8 cellular contexts compared by ENCODE assay signal in the genomic region with DNA sequence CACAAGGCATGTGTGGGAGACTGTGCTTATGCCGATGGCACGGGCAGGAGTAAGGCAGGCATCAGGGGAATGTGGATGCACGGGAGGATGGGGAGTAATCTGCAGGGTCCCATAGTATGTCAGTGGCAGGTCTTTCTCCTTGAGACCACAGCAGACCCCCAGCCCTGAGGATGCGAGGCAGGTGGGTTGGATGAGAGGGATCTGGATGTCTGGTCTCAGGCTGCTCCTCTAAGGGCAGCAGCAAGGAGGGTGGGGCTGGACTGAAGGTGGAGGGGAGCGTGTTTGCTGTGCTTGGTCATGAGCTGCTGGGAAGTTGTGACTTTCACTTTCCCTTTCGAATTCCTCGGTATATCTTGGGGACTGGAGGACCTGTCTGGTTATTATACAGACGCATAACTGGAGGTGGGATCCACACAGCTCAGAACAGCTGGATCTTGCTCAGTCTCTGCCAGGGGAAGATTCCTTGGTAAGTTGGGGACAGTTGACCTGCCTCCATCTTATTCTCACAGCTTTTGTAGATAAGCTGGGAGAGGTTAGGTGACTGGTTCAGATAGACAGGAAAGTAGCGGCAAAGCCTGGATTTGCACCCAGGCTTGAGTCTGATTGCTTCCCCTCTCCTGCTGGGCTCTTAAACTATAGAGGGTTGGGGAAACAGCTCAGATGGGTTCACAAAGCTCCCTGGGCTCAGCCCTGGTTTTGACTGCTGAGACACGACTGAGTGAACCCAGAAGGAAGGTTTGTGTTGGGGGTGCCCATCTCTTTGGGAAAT. TPM values are rescaled to one million over a fixed set of nuclear protein-coding genes. Genes with fewer than 3 reads are reported as not detected.
DNase-seq lines count a peak whose midpoint lies in the region; ATAC-seq and TF ChIP-seq lines count a peak whose summit lies in the region.

Gene APOL1 (plus strand): TSS at position 380 of the 769 bp plus-strand sequence. CDS start 1,823 bp downstream, outside the sequence.

- peak within 1 kb of the TSS; percentile 95 for H3K27ac Mint-ChIP-seq in activated naive CD8-positive, alpha-beta T cell

- peak within 1 kb of the TSS; percentile 67 for H3K4me3 ChIP-seq in left ventricle myocardium inferior
- H3K4me3 ChIP-seq in smooth muscle cell = no peak within 1 kb of the TSS

- H3K9me3 Mint-ChIP-seq in activated naive CD8-positive, alpha-beta T cell (ENCODE audit: low read depth) = peaks cover 11% of the 10 kb centered on the region

- H3K4me3 Mint-ChIP-seq in activated naive CD8-positive, alpha-beta T cell = peak within 1 kb of the TSS; percentile 92

- H3K36me3 ChIP-seq in left ventricle myocardium inferior (no peaks in the 10 kb centered on the region), smooth muscle cell (ENCODE audit: low read depth) (no peaks in the 10 kb centered on the region)

- WGBS in smooth muscle cell (ENCODE audit: low lambda C conversion rate) = 92% methylated on average over 10 of the region's 10 CpGs

- H3K27me3 ChIP-seq in left ventricle myocardium inferior (ENCODE audit: low read depth) (no peaks in the 10 kb centered on the region), smooth muscle cell (ENCODE audit: low read depth) (no peaks in the 10 kb centered on the region)

- H3K9ac ChIP-seq in smooth muscle cell (ENCODE audit: low read depth) = no peak within 1 kb of the TSS

- H3K27ac ChIP-seq in left ventricle myocardium inferior (replicated peaks) = peak within 1 kb of the TSS; percentile 96
- no peak within 1 kb of the TSS for H3K27ac ChIP-seq in smooth muscle cell (ENCODE audit: low read depth)

- H3K27me3 Mint-ChIP-seq in activated naive CD8-positive, alpha-beta T cell = no peaks in the 10 kb centered on the region

- no peaks in the 10 kb centered on the region for H3K79me2 ChIP-seq in smooth muscle cell (ENCODE audit: low read depth)

- no peak within 1 kb of the TSS for H2AFZ ChIP-seq in smooth muscle cell (ENCODE audit: low read depth)

- intact Hi-C loops in left ventricle myocardium inferior (cut with micrococcal nuclease) = no loop called here

- H3K4me1 ChIP-seq in left ventricle myocardium inferior (peaks cover 48% of the 10 kb centered on the region), smooth muscle cell (ENCODE audit: low read depth) (no peaks in the 10 kb centered on the region)

- H3K9me3 ChIP-seq in left ventricle myocardium inferior (replicated peaks) (no peaks in the 10 kb centered on the region), smooth muscle cell (replicated peaks; ENCODE audit: low read depth) (no peaks in the 10 kb centered on the region)

- H3K36me3 Mint-ChIP-seq in activated naive CD8-positive, alpha-beta T cell = peaks cover 16% of the 10 kb centered on the region

- peaks cover 47% of the 10 kb centered on the region for H3K4me1 Mint-ChIP-seq in activated naive CD8-positive, alpha-beta T cell (ENCODE audit: low read depth)

- H3F3A ChIP-seq in smooth muscle cell (ENCODE audit: low read depth) = no peaks in the 10 kb centered on the region

- no peak within 1 kb of the TSS for H3K4me2 ChIP-seq in smooth muscle cell

- H4K20me1 ChIP-seq in smooth muscle cell (ENCODE audit: low read depth) = no peaks in the 10 kb centered on the region

- DNase-seq in activated CD4-positive, CD25-positive, alpha-beta regulatory T cell treated with anti-CD3 and anti-CD28 coated beads, Interleukin-2, amount 50 U/mL, for 72 hours = no peak
- peak; percentile 18 for DNase-seq in NAMALWA (ENCODE audit: low spot score)
- peak; percentile 37 for DNase-seq in left ventricle myocardium inferior
- peak; percentile 56 for DNase-seq in stimulated activated CD4-positive, alpha-beta T cell treated with anti-CD3 and anti-CD28 coated beads, Interleukin-2, amount 100 ng/mL, for 24 hours
- DNase-seq in smooth muscle cell (lab: John Stamatoyannopoulos, UW; ENCODE audit: unreplicated experiment) = no peak
- DNase-seq in putamen (ENCODE audit: low spot score) = no peak

- TF ChIP-seq CTCF in left ventricle myocardium inferior (IDR thresholded peaks at IDR 0.05; ENCODE audit: borderline replicate concordance) (no peak), smooth muscle cell (IDR thresholded peaks at IDR 0.05; ENCODE audit: borderline replicate concordance, insufficient read depth, poor library complexity, severe bottlenecking) (no peak)

- peak; percentile 81 to 89 for ATAC-seq in activated CD4-positive, CD25-positive, alpha-beta regulatory T cell treated with anti-CD3 and anti-CD28 coated beads, Interleukin-2, amount 50 U/mL, for 24 hours

RNA-seq across cellular contexts. Expression of gene APOL1, which starts in this region (rescaled TPM):
- total RNA-seq in left ventricle myocardium inferior (15.2 TPM), smooth muscle cell (not detected in 2 replicates)
- polyA plus RNA-seq in smooth muscle cell = 0.62 and 4.9 TPM in 2 replicates

Comparison
In these comparisons a context has a peak if more than half of its experiments do, and no peak if none do; other contexts are left out.
1. RNA of gene APOL1 (total RNA-seq): 15.2 TPM in left ventricle myocardium inferior (single experiment); not detected in smooth muscle cell; every median in the first group is over 10 times any median in the second.
2. DNase-seq: peak in NAMALWA (single experiment), left ventricle myocardium inferior (single experiment) and stimulated activated CD4-positive, alpha-beta T cell treated with anti-CD3 and anti-CD28 coated beads, Interleukin-2, amount 100 ng/mL, for 24 hours (2 of 2); none in activated CD4-positive, CD25-positive, alpha-beta regulatory T cell treated with anti-CD3 and anti-CD28 coated beads, Interleukin-2, amount 50 U/mL, for 72 hours (single experiment), smooth muscle cell (single experiment) and putamen (single experiment).